In genomic region chr11:76266701-76267100, GRCh38 we compare ENCODE assay signal across 21 cellular contexts.
DNase-seq lines count a peak whose midpoint lies in the region; ATAC-seq, FAIRE-seq and TF ChIP-seq lines count a peak whose summit lies in the region.
"Had no signal": no experiment of that assay in that cellular context is flagged by ENCODE, and none has a peak within 500 bp of the region (broad histone marks: within the 10 kb centered on the region; RNA-seq: fewer than 3 reads in every experiment).

No MANE protein-coding gene starts in this region.

- H3K27me3 Mint-ChIP-seq in activated T-helper 17 cell treated with anti-CD3 and anti-CD28 coated beads, Interleukin-2, amount 50 U/mL, for 72 hours: peaks cover 9% of the 10 kb centered on the region

- TF ChIP-seq POLR2A in HepG2 (IDR thresholded peaks at IDR 0.05; ENCODE audit: insufficient read depth in 1 of 2, low read depth in 2 of 2, low read length in 2 of 2) (no peak), H54 (IDR thresholded peaks at IDR 0.05; ENCODE audit: low read depth, low read length) (no peak)

- peaks cover 18% of the 10 kb centered on the region for H3F3A ChIP-seq in smooth muscle cell (ENCODE audit: low read depth)

- no peaks in the 10 kb centered on the region for H3K4me1 Mint-ChIP-seq in activated T-helper 17 cell treated with anti-CD3 and anti-CD28 coated beads, Interleukin-2, amount 50 U/mL, for 72 hours
- H3K4me1 Mint-ChIP-seq: CD8-positive, alpha-beta memory T cell; immature natural killer cell; T-cell had no signal

- 80% methylated on average over 2 of the region's 2 CpGs for WGBS in smooth muscle cell (ENCODE audit: low lambda C conversion rate)
- WGBS in HepG2 (ENCODE audit: low lambda C conversion rate): 6% methylated on average over 2 of the region's 2 CpGs

- POLR2A ChIA-PET in HepG2 (lab: Yijun Ruan, JAX): no interaction called here

- H4K20me1 ChIP-seq in keratinocyte (ENCODE audit: control insufficient read depth, extremely low read depth, insufficient read depth, low read length) (no peaks in the 10 kb centered on the region), smooth muscle cell (ENCODE audit: low read depth) (no peaks in the 10 kb centered on the region), HepG2 (ENCODE audit: insufficient read depth, low read length) (no peaks in the 10 kb centered on the region)

- H3K4me3 ChIP-seq in keratinocyte (ENCODE audit: control insufficient read depth in 2 of 3, extremely low read depth in 1 of 3, insufficient read depth in 2 of 3, low read depth in 1 of 3, low read length in 3 of 3) (no peak overlapping the region), smooth muscle cell (no peak overlapping the region), HepG2 (replicated peaks in 1 of 3; ENCODE audit: insufficient read depth in 1 of 3, low read depth in 2 of 3, low read length in 3 of 3) (no peak overlapping the region)

- no peaks in the 10 kb centered on the region for H3K9me3 ChIP-seq in keratinocyte (ENCODE audit: control insufficient read depth, low read depth, low read length)
- no peaks in the 10 kb centered on the region for H3K9me3 ChIP-seq in smooth muscle cell (replicated peaks; ENCODE audit: low read depth)
- H3K9me3 ChIP-seq in HepG2 (ENCODE audit: low read length): no peaks in the 10 kb centered on the region

- FAIRE-seq in keratinocyte (lab: Jason Lieb, UNC) (no peak), HepG2 (lab: Jason Lieb, UNC) (no peak), H54 (lab: Jason Lieb, UNC) (no peak)

- H3K9ac ChIP-seq in keratinocyte (ENCODE audit: control insufficient read depth, extremely low read depth, insufficient read depth, low read length): peak overlapping the region; percentile 51
- H3K9ac ChIP-seq in smooth muscle cell (ENCODE audit: low read depth): peak overlapping the region; percentile 95
- H3K9ac ChIP-seq in HepG2 (ENCODE audit: insufficient read depth, low read depth, low read length): no peak overlapping the region

- H3K4me2 ChIP-seq in keratinocyte (ENCODE audit: control insufficient read depth, extremely low read depth, insufficient read depth, low read depth, low read length) (peak overlapping the region; percentile 50), smooth muscle cell (peak overlapping the region; percentile 55), HepG2 (ENCODE audit: low read depth, low read length) (no peak overlapping the region)

- H3K36me3 Mint-ChIP-seq in activated T-helper 17 cell treated with anti-CD3 and anti-CD28 coated beads, Interleukin-2, amount 50 U/mL, for 72 hours (ENCODE audit: low read depth): no peaks in the 10 kb centered on the region
- H3K36me3 Mint-ChIP-seq: CD8-positive, alpha-beta memory T cell; immature natural killer cell; T-cell had no signal

- dilution Hi-C loops in keratinocyte (cut with MboI; ENCODE audit: extremely low pct_ligation_motif_present, low sequenced_read_pairs): no loop called here

- H2AFZ ChIP-seq in keratinocyte (ENCODE audit: control insufficient read depth, low read length) (no peak overlapping the region), smooth muscle cell (ENCODE audit: low read depth) (no peak overlapping the region), HepG2 (ENCODE audit: low read length) (no peak overlapping the region)

- no peaks in the 10 kb centered on the region for H3K9me1 ChIP-seq in keratinocyte (ENCODE audit: control insufficient read depth, extremely low read depth, insufficient read depth, low read length)

- peaks cover 15% of the 10 kb centered on the region for H3K27me3 ChIP-seq in keratinocyte (ENCODE audit: control insufficient read depth, extremely low read depth, insufficient read depth, low read length)
- H3K27me3 ChIP-seq in smooth muscle cell (ENCODE audit: low read depth): no peaks in the 10 kb centered on the region
- peaks cover 2 to 13% of the 10 kb centered on the region in 2 experiments for H3K27me3 ChIP-seq in HepG2 (ENCODE audit: control insufficient read depth in 1 of 2, insufficient read depth in 2 of 2, low read length in 2 of 2)

- in situ Hi-C loops in HepG2 (cut with HindIII; ENCODE audit: extremely low pct_ligation_motif_present, low pct_unique_long_range_greater_than_20kb): no loop called here

- DNase-seq in CD1c-positive myeloid dendritic cell (ENCODE audit: extremely low spot score) (peak; percentile 9), keratinocyte (ENCODE audit: low read depth, low spot score) (no peak), smooth muscle cell (lab: John Stamatoyannopoulos, UW; ENCODE audit: unreplicated experiment) (no peak), HepG2 (ENCODE audit: low spot score) (no peak), NCI-H524 treated with DMSO at 0.1 percent for 48 hours (lab: John Stamatoyannopoulos, UW) (no peak), H54 (ENCODE audit: insufficient read length, low spot score) (no peak)
- DNase-seq in activated CD4-positive, alpha-beta T cell treated with anti-CD3 and anti-CD28 coated beads for 48 hours: no peak
- DNase-seq: anterior cingulate cortex; cerebellar nuclear complex; effector CD8-positive, alpha-beta T cell; head of caudate nucleus; immature natural killer cell; Karpas-422; NCI-H1105; NCI-H2081 treated with DMSO at 0.1 percent for 48 hours; occipital lobe; RPMI8226; stimulated activated CD4-positive, alpha-beta T cell treated with anti-CD3 and anti-CD28 coated beads, Interleukin-4, amount 100 ng/mL, for 4 hours; T-cell had no signal

- no peak overlapping the region for H3K4me3 Mint-ChIP-seq in activated T-helper 17 cell treated with anti-CD3 and anti-CD28 coated beads, Interleukin-2, amount 50 U/mL, for 72 hours
- H3K4me3 Mint-ChIP-seq: CD8-positive, alpha-beta memory T cell; immature natural killer cell; T-cell had no signal

- H3K36me3 ChIP-seq in keratinocyte (ENCODE audit: control insufficient read depth in 2 of 2, extremely low read depth in 1 of 2, insufficient read depth in 2 of 2, low read length in 2 of 2) (no peaks in the 10 kb centered on the region), smooth muscle cell (ENCODE audit: low read depth) (no peaks in the 10 kb centered on the region), HepG2 (replicated peaks in 1 of 2; ENCODE audit: control insufficient read depth in 1 of 2, insufficient read depth in 2 of 2, low read length in 2 of 2) (no peaks in the 10 kb centered on the region)

- no peak for TF ChIP-seq CTCF in keratinocyte (optimal IDR thresholded peaks at IDR 0.05 in 1 of 3, IDR thresholded peaks at IDR 0.05 in 1 of 3, conservative IDR thresholded peaks at IDR 0.05 in 1 of 3; ENCODE audit: extremely low read depth in 1 of 3, insufficient read depth in 2 of 3, low read length in 3 of 3)
- no peak for TF ChIP-seq CTCF in smooth muscle cell (IDR thresholded peaks at IDR 0.05; ENCODE audit: borderline replicate concordance, insufficient read depth, poor library complexity, severe bottlenecking)
- TF ChIP-seq CTCF in HepG2 (CRISPR knock-in tag; IDR thresholded peaks at IDR 0.05): no peak

- no TSS peak for BruUV-seq in HepG2 (replicated peaks; lab: Mats Ljungman, UMichigan)

- H3K27ac ChIP-seq in keratinocyte (ENCODE audit: control insufficient read depth, insufficient read depth, low read length) (peak overlapping the region; percentile 62), smooth muscle cell (ENCODE audit: low read depth) (peak overlapping the region; percentile 96), HepG2 (ENCODE audit: extremely low read length, insufficient read depth, low read length) (no peak overlapping the region)

- ATAC-seq in activated T-helper 17 cell treated with anti-CD3 and anti-CD28 coated beads, Interleukin-2, amount 50 U/mL, for 72 hours (replicated peaks): peak; percentile 7
- ATAC-seq in HepG2: no peak
- ATAC-seq: T-cell had no signal

- intact Hi-C loops in HepG2 (cut with micrococcal nuclease; ENCODE audit: unreplicated experiment): no loop called here

- TF ChIP-seq RAD21 in HepG2 (CRISPR knock-in tag; IDR thresholded peaks at IDR 0.05): no peak

- CTCF ChIA-PET in HepG2 (lab: Yijun Ruan, JAX; ENCODE audit: low intra/inter-chr PET ratio, low total read pairs): no interaction called here

- H3K79me2 ChIP-seq in keratinocyte (ENCODE audit: control insufficient read depth, insufficient read depth, low read length) (no peaks in the 10 kb centered on the region), smooth muscle cell (ENCODE audit: low read depth) (no peaks in the 10 kb centered on the region), HepG2 (ENCODE audit: insufficient read depth, low read length) (no peaks in the 10 kb centered on the region)

- peak overlapping the region; percentile 31 for H3K27ac Mint-ChIP-seq in activated T-helper 17 cell treated with anti-CD3 and anti-CD28 coated beads, Interleukin-2, amount 50 U/mL, for 72 hours
- H3K27ac Mint-ChIP-seq: immature natural killer cell, T-cell had no signal

- TF ChIP-seq EP300 in HepG2 (IDR thresholded peaks at IDR 0.05; ENCODE audit: low read depth in 2 of 2, low read length in 2 of 2): no peak
- no peak for TF ChIP-seq EP300 in HepG2 (CRISPR knock-in tag; IDR thresholded peaks at IDR 0.05; ENCODE audit: borderline replicate concordance)

- H3K4me1 ChIP-seq in keratinocyte (ENCODE audit: control insufficient read depth, extremely low read depth, insufficient read depth, low read length): peaks cover 16% of the 10 kb centered on the region
- peaks cover 4% of the 10 kb centered on the region for H3K4me1 ChIP-seq in smooth muscle cell (ENCODE audit: low read depth)
- H3K4me1 ChIP-seq in HepG2 (ENCODE audit: insufficient read depth, low read length): peaks cover 9% of the 10 kb centered on the region; the same call in 1 of the 2 replicates

- H3K9me3 Mint-ChIP-seq in activated T-helper 17 cell treated with anti-CD3 and anti-CD28 coated beads, Interleukin-2, amount 50 U/mL, for 72 hours: no peaks in the 10 kb centered on the region
- H3K9me3 Mint-ChIP-seq: CD8-positive, alpha-beta memory T cell; immature natural killer cell; T-cell had no signal

TF ChIP-seq in HepG2, 621 proteins besides CTCF, POLR2A, EP300 and RAD21 (continues in another document):
- TF ChIP-seq ZNF124 (CRISPR knock-in tag; IDR thresholded peaks at IDR 0.05) (no peak), SOX5 (CRISPR knock-in tag; IDR thresholded peaks at IDR 0.05; ENCODE audit: borderline replicate concordance) (no peak), ZNF790 (CRISPR knock-in tag; IDR thresholded peaks at IDR 0.05; ENCODE audit: borderline replicate concordance) (no peak), SRY (CRISPR knock-in tag; IDR thresholded peaks at IDR 0.05) (no peak), ZNF501 (CRISPR knock-in tag; IDR thresholded peaks at IDR 0.05) (no peak), ZNF580 (CRISPR knock-in tag; IDR thresholded peaks at IDR 0.05; ENCODE audit: borderline replicate concordance, low read depth) (no peak)
